In genomic region chr1:145955436-145955835, GRCh38 we compare ENCODE assay signal across 9 cellular contexts. TPM values are rescaled to one million over a fixed set of nuclear protein-coding genes. Genes with fewer than 3 reads are reported as not detected.
A peak's percentile ranks its signal among the peaks of the same experiment; 100 is the strongest.
DNase-seq lines count a peak whose midpoint lies in the region; ATAC-seq and TF ChIP-seq lines count a peak whose summit lies in the region.
"Had no signal": no experiment of that assay in that cellular context is flagged by ENCODE, and none has a peak within 500 bp of the region (broad histone marks: within the 10 kb centered on the region; RNA-seq: fewer than 3 reads in every experiment).

No MANE protein-coding gene starts in this region.

- DNase-seq in fibroblast of the aortic adventitia (ENCODE audit: low read depth) (peak; percentile 76), left colon (no peak), RKO (ENCODE audit: low spot score) (no peak)
- no peak for DNase-seq in stimulated activated CD4-positive, alpha-beta T cell treated with anti-CD3 and anti-CD28 coated beads, Interleukin-2, amount 100 ng/mL, for 24 hours
- DNase-seq: NCI-H1105 treated with DMSO at 0.1 percent for 48 hours, Peyer's patch had no signal

- H3K9me3 ChIP-seq in ES-I3 (ENCODE audit: control insufficient read depth, insufficient read depth, low read length) (no peaks in the 10 kb centered on the region), skeletal muscle tissue (ENCODE audit: control insufficient read depth in 3 of 3, low read length in 3 of 3) (no peaks in the 10 kb centered on the region)
- H3K9me3 ChIP-seq: Peyer's patch had no signal

- H3K4me3 ChIP-seq in WI38 (ENCODE audit: low read depth, low read length) (peak overlapping the region; percentile 80), fibroblast of the aortic adventitia (ENCODE audit: low read depth, low read length) (peak overlapping the region; percentile 82), skeletal muscle tissue (ENCODE audit: low read length in 3 of 3) (peak overlapping the region; percentile 1 to 77 (median 11))

- H3K4me1 ChIP-seq in ES-I3 (ENCODE audit: insufficient read depth, low read length) (peaks cover 10% of the 10 kb centered on the region), skeletal muscle tissue (ENCODE audit: control insufficient read depth in 3 of 3, insufficient read depth in 3 of 3, low read length in 3 of 3) (peaks cover 56 to 63% (median 61%) of the 10 kb centered on the region in 3 donors)

- no peaks in the 10 kb centered on the region for H3K27me3 ChIP-seq in skeletal muscle tissue (ENCODE audit: control insufficient read depth in 3 of 3, insufficient read depth in 3 of 3, low read length in 3 of 3)
- H3K27me3 ChIP-seq: Peyer's patch had no signal

- H3K36me3 ChIP-seq in ES-I3 (ENCODE audit: insufficient read depth, low read length) (no peaks in the 10 kb centered on the region), skeletal muscle tissue (ENCODE audit: control insufficient read depth in 3 of 3, insufficient read depth in 3 of 3, low read length in 3 of 3) (peaks cover 0 to 3% (median 0%) of the 10 kb centered on the region in 3 donors)
- H3K36me3 ChIP-seq: Peyer's patch had no signal

- intact Hi-C loops in left colon (cut with DNase I, micrococcal nuclease): no loop called here

- H3K9ac ChIP-seq in ES-I3 (ENCODE audit: low read depth, low read length) (peak overlapping the region; percentile 6; the same call in 1 of the 2 replicates), skeletal muscle tissue (ENCODE audit: low read depth in 1 of 3, low read length in 3 of 3) (peak overlapping the region; percentile 54 to 92 (median 76))

- no peak for ATAC-seq in left colon

- TF ChIP-seq CTCF in WI38 (IDR thresholded peaks at IDR 0.05; ENCODE audit: low read depth, low read length) (no peak), fibroblast of the aortic adventitia (IDR thresholded peaks at IDR 0.05; ENCODE audit: insufficient read depth, low read length) (no peak)

- peak overlapping the region; percentile 90 for H3K27ac ChIP-seq in skeletal muscle tissue (ENCODE audit: low read depth, low read length)

RNA-seq across cellular contexts. Expression of gene LIX1L, which starts 2.4 kb away (rescaled TPM):
- total RNA-seq in fibroblast of the aortic adventitia (ENCODE audit: low replicate concordance): 50.8 and 73.3 TPM in 2 replicates
- total RNA-seq in skeletal muscle tissue: 16.2 TPM
- 1 to 10 TPM; 4.2 to 9.0 TPM for total RNA-seq in left colon

RNA-seq across cellular contexts. Expression of gene ANKRD34A, which starts 8.9 kb away (rescaled TPM):
- total RNA-seq in fibroblast of the aortic adventitia (ENCODE audit: low replicate concordance): 0.65 and 0.99 TPM in 2 replicates
- total RNA-seq in skeletal muscle tissue: under 0.01 TPM
- under 1 TPM; 0.27 to 0.42 TPM for total RNA-seq in left colon

RNA-seq across cellular contexts. Expression of gene POLR3GL, which starts 9.1 kb away (rescaled TPM):
- 15.7 and 28.4 TPM in 2 replicates for total RNA-seq in fibroblast of the aortic adventitia (ENCODE audit: low replicate concordance)
- 17.7 TPM for total RNA-seq in skeletal muscle tissue
- total RNA-seq in left colon: 10 to 100 TPM; 13.6 to 17.0 TPM

RNA-seq across cellular contexts. Expression of gene RBM8A, which starts 28.2 kb away (rescaled TPM):
- 111 and 583 TPM in 2 replicates for total RNA-seq in fibroblast of the aortic adventitia (ENCODE audit: low replicate concordance)
- total RNA-seq in skeletal muscle tissue: 36.5 TPM
- 10 to 100 TPM; 86.9 to 94.1 TPM for total RNA-seq in left colon

RNA-seq across cellular contexts. Expression of gene PEX11B, which starts 36.9 kb away (rescaled TPM):
- 26.8 and 33.4 TPM in 2 replicates for total RNA-seq in fibroblast of the aortic adventitia (ENCODE audit: low replicate concordance)
- total RNA-seq in skeletal muscle tissue: 26.6 TPM
- 10 to 100 TPM; 33.8 to 37.1 TPM for total RNA-seq in left colon

Comparison
In these comparisons a context has a peak if more than half of its experiments do, and no peak if none do; other contexts are left out.
1. H3K4me3 ChIP-seq: peak in every context shown above with its lines; median percentile 82 in fibroblast of the aortic adventitia; 80 in WI38; 11 in skeletal muscle tissue.